1 cellular context compared by ENCODE assay signal in the genomic region with DNA sequence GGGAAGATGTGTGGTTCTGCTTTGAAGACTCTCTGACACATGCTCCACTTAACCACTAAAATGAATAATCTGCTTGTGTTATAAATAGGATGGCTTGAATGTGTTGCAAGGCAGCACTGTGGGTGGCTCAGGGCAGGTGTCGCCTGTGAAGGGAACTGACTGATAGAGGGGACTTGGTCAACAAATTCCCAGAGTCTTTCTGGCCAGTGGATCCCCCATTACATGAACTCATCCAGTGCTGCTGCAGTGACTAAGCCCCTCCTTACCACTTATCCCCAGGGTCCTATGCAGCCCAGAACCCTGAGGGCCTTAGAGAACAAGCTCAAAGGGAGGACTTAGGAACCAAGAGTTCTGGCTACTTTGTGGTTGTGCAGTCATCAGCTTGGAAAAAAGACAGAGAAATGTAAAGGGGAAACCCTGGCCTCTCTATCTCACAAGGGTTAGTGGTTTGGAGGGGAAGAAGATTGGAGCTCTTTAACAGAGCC.
TF ChIP-seq lines count a peak whose summit lies in the region.

No MANE protein-coding gene starts in this region.

TF ChIP-seq in WTC11, 78 proteins besides CTCF, POLR2A, EP300 and RAD21 (continued from another document):
- TF ChIP-seq AR (CRISPR knock-in tag; IDR thresholded peaks at IDR 0.05) (no peak), NR2C2 (CRISPR knock-in tag; IDR thresholded peaks at IDR 0.05) (no peak)
- TF ChIP-seq, protein P1, sequence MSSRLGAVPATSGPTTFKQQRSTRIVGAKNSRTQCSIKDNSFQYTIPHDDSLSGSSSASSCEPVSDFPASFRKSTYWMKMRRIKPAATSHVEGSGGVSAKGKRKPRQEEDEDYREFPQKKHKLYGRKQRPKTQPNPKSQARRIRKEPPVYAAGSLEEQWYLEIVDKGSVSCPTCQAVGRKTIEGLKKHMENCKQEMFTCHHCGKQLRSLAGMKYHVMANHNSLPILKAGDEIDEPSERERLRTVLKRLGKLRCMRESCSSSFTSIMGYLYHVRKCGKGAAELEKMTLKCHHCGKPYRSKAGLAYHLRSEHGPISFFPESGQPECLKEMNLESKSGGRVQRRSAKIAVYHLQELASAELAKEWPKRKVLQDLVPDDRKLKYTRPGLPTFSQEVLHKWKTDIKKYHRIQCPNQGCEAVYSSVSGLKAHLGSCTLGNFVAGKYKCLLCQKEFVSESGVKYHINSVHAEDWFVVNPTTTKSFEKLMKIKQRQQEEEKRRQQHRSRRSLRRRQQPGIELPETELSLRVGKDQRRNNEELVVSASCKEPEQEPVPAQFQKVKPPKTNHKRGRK (CRISPR knock-in tag; IDR thresholded peaks at IDR 0.05; ENCODE audit: borderline replicate concordance): no peak
